In genomic region chr1:193937308-193937707, GRCh38 we compare ENCODE assay signal across 11 cellular contexts.
DNase-seq lines count a peak whose midpoint lies in the region; ATAC-seq and TF ChIP-seq lines count a peak whose summit lies in the region.
"Had no signal": no experiment of that assay in that cellular context is flagged by ENCODE, and none has a peak within 500 bp of the region (broad histone marks: within the 10 kb centered on the region; RNA-seq: fewer than 3 reads in every experiment).

No MANE protein-coding gene starts in this region.

- TF ChIP-seq CTCF in GM23338 (conservative IDR thresholded peaks at IDR 0.05; ENCODE audit: low read depth in 2 of 2) (no peak), epithelial cell of esophagus (IDR thresholded peaks at IDR 0.05; ENCODE audit: insufficient read depth, low read depth, low read length, missing control alignments) (no peak), suprapubic skin (IDR thresholded peaks at IDR 0.05) (no peak)

- H3K4me3 Mint-ChIP-seq in GM23338, result no peak overlapping the region
- H3K4me3 Mint-ChIP-seq: B cell; CD8-positive, alpha-beta T cell had no signal

- ATAC-seq in GM23338 (no peak), GM19452 (IDR thresholded peaks at IDR 0.05; ENCODE audit: unreplicated experiment) (no peak)
- ATAC-seq: CD8-positive, alpha-beta T cell had no signal

- WGBS in suprapubic skin, result 90% methylated on average over 1 of the region's 1 CpG

- H2AFZ ChIP-seq in GM23338, result no peak overlapping the region

- H3K36me3 ChIP-seq in GM23338 (ENCODE audit: insufficient read depth) (no peaks in the 10 kb centered on the region), MG63 (no peaks in the 10 kb centered on the region), suprapubic skin (no peaks in the 10 kb centered on the region)
- H3K36me3 ChIP-seq: BLaER1 treated with 17β-estradiol and CSF1 and Interleukin-3, amounts not matched to agents 10 nM and 100 nM; HAP-1 had no signal

- no peak overlapping the region for H3K27ac Mint-ChIP-seq in GM23338
- H3K27ac Mint-ChIP-seq: B cell; CD8-positive, alpha-beta T cell had no signal

- H3K27ac ChIP-seq in GM23338 (ENCODE audit: low read depth), result no peak overlapping the region
- no peak overlapping the region for H3K27ac ChIP-seq in suprapubic skin
- H3K27ac ChIP-seq: BLaER1 treated with 17β-estradiol and CSF1 and Interleukin-3, amounts not matched to agents 10 nM and 100 nM had no signal

- H3K4me1 ChIP-seq in GM23338 (ENCODE audit: insufficient read depth), result peaks cover 8% of the 10 kb centered on the region
- no peaks in the 10 kb centered on the region for H3K4me1 ChIP-seq in suprapubic skin
- H3K4me1 ChIP-seq: BLaER1 treated with 17β-estradiol and CSF1 and Interleukin-3, amounts not matched to agents 10 nM and 100 nM; HAP-1 had no signal

- TF ChIP-seq EP300 in suprapubic skin (IDR thresholded peaks at IDR 0.05), result no peak

- H3K9me3 Mint-ChIP-seq in GM23338, result no peaks in the 10 kb centered on the region
- H3K9me3 Mint-ChIP-seq: CD8-positive, alpha-beta T cell had no signal

- H3F3A ChIP-seq in GM23338 (replicated peaks; ENCODE audit: low read depth), result no peaks in the 10 kb centered on the region

- H3K27me3 ChIP-seq in GM23338 (ENCODE audit: insufficient read depth) (no peaks in the 10 kb centered on the region), MG63 (no peaks in the 10 kb centered on the region), suprapubic skin (no peaks in the 10 kb centered on the region)
- H3K27me3 ChIP-seq: BLaER1 treated with 17β-estradiol and CSF1 and Interleukin-3, amounts not matched to agents 10 nM and 100 nM had no signal

- peaks cover 5% of the 10 kb centered on the region; the same call in 1 of the 3 replicates for H3K36me3 Mint-ChIP-seq in GM23338 (ENCODE audit: low read depth)
- H3K36me3 Mint-ChIP-seq: CD8-positive, alpha-beta T cell had no signal

- H3K4me3 ChIP-seq in GM23338, result no peak overlapping the region
- no peak overlapping the region for H3K4me3 ChIP-seq in epithelial cell of esophagus (ENCODE audit: low read length)
- H3K4me3 ChIP-seq in MG63, result no peak overlapping the region
- H3K4me3 ChIP-seq in suprapubic skin, result no peak overlapping the region
- H3K4me3 ChIP-seq: BLaER1 treated with 17β-estradiol and CSF1 and Interleukin-3, amounts not matched to agents 10 nM and 100 nM; HAP-1 had no signal

- no peaks in the 10 kb centered on the region for H3K9me3 ChIP-seq in MG63
- H3K9me3 ChIP-seq in suprapubic skin, result no peaks in the 10 kb centered on the region
- H3K9me3 ChIP-seq: BLaER1 treated with 17β-estradiol and CSF1 and Interleukin-3, amounts not matched to agents 10 nM and 100 nM; HAP-1 had no signal

- H3K9me2 ChIP-seq in GM23338 (ENCODE audit: insufficient read depth), result no peaks in the 10 kb centered on the region

- no peaks in the 10 kb centered on the region for H3K27me3 Mint-ChIP-seq in GM23338 (ENCODE audit: insufficient read depth, low read depth, poor library complexity)
- H3K27me3 Mint-ChIP-seq: B cell had no signal

- H3K79me2 ChIP-seq in GM23338 (replicated peaks; ENCODE audit: insufficient read depth), result no peaks in the 10 kb centered on the region

- H4K20me1 ChIP-seq in GM23338 (replicated peaks; ENCODE audit: insufficient read depth), result no peaks in the 10 kb centered on the region
- H4K20me1 ChIP-seq: BLaER1 treated with 17β-estradiol and CSF1 and Interleukin-3, amounts not matched to agents 10 nM and 100 nM had no signal

- DNase-seq in GM23338 (ENCODE audit: low spot score) (peak; percentile 4), NCI-H510A (lab: John Stamatoyannopoulos, UW) (peak; percentile 16), epithelial cell of esophagus (ENCODE audit: low read depth) (peak; percentile 34), MG63 (no peak), suprapubic skin (ENCODE audit: low spot score in 2 of 2) (no peak)
- DNase-seq: Calu3; CD8-positive, alpha-beta T cell had no signal

- no peak for TF ChIP-seq POLR2A in suprapubic skin (IDR thresholded peaks at IDR 0.05)

- peaks cover 8% of the 10 kb centered on the region for H3K4me1 Mint-ChIP-seq in GM23338
- H3K4me1 Mint-ChIP-seq: B cell had no signal

- H3K4me2 ChIP-seq in GM23338, result peak overlapping the region; percentile 18
- H3K4me2 ChIP-seq: BLaER1 treated with 17β-estradiol and CSF1 and Interleukin-3, amounts not matched to agents 10 nM and 100 nM had no signal

TF ChIP-seq in GM23338, 12 proteins besides CTCF, POLR2A, EP300 and RAD21 (continues in another document):
- no peak for TF ChIP-seq REST (IDR thresholded peaks at IDR 0.05; ENCODE audit: unreplicated experiment)
- TF ChIP-seq JUNB (IDR thresholded peaks at IDR 0.05; ENCODE audit: unreplicated experiment), result no peak
- TF ChIP-seq EZH2phosphoT487 (IDR thresholded peaks at IDR 0.05; ENCODE audit: unreplicated experiment), result no peak

Comparison
In these comparisons a context has a peak if more than half of its experiments do, and no peak if none do; other contexts are left out.
1. DNase-seq: peak in GM23338 (single experiment), NCI-H510A (single experiment) and epithelial cell of esophagus (single experiment); none in MG63 (single experiment) and suprapubic skin (0 of 2).